In the genomic region with DNA sequence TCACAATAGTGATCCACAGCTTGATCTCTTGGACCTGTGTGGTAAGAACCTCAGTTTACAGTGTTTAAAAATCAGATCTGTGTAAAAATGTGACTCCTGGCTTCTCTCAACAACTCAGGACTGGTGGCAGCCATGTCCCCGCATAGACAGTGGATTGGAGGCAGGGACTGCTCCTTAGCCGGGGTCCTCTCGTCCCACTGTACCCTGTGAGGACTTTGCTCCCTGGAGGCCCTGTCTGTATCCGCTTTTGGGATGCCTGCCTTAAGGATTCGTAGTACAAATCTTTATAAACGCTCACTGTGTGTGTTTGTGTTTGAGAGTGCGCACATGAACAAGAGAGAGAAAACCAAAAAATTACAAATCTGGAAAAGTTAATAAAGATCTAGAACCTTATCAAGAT, we compare ENCODE assay signal across 16 cellular contexts.
"Had no signal": no experiment of that assay in that cellular context is flagged by ENCODE, and none has a peak within 500 bp of the region (broad histone marks: within the 10 kb centered on the region; RNA-seq: fewer than 3 reads in every experiment).

No MANE protein-coding gene starts in this region.

- H3K27me3 ChIP-seq: dorsolateral prefrontal cortex, gastrocnemius medialis, heart right ventricle, right atrium auricular region, transverse colon had no signal

- ATAC-seq: gastrocnemius medialis; stimulated activated memory B cell treated with anti-CD40 and anti-IgM and Interleukin-4, amounts not matched to agents 10 μg/mL and 1 μg/mL and 100 μg/mL, for 72 hours had no signal

- H3K36me3 ChIP-seq: gastrocnemius medialis, heart right ventricle, right atrium auricular region, transverse colon had no signal

- H3K4me3 ChIP-seq: dorsolateral prefrontal cortex, gastrocnemius medialis, heart right ventricle, right atrium auricular region, transverse colon had no signal

- H3K27me3 Mint-ChIP-seq: activated naive CD8-positive, alpha-beta T cell; naive B cell; stimulated activated memory B cell treated with anti-CD40 and anti-IgM and Interleukin-4, amounts not matched to agents 10 μg/mL and 1 μg/mL and 100 μg/mL, for 72 hours had no signal

- H3K9me3 Mint-ChIP-seq: naive B cell; stimulated activated memory B cell treated with anti-CD40 and anti-IgM and Interleukin-4, amounts not matched to agents 10 μg/mL and 1 μg/mL and 100 μg/mL, for 72 hours had no signal

- H3K4me3 Mint-ChIP-seq: activated naive CD8-positive, alpha-beta T cell; stimulated activated memory B cell treated with anti-CD40 and anti-IgM and Interleukin-4, amounts not matched to agents 10 μg/mL and 1 μg/mL and 100 μg/mL, for 72 hours had no signal

- H3K27ac Mint-ChIP-seq: activated naive CD8-positive, alpha-beta T cell; stimulated activated memory B cell treated with anti-CD40 and anti-IgM and Interleukin-4, amounts not matched to agents 10 μg/mL and 1 μg/mL and 100 μg/mL, for 72 hours had no signal

- FAIRE-seq: bronchial epithelial cell, endometrium, kidney, TTC549 had no signal

- H3K9me3 ChIP-seq: gastrocnemius medialis, heart right ventricle, right atrium auricular region, transverse colon had no signal

- DNase-seq: activated T-cell treated with anti-CD3 and anti-CD28 coated beads, Interleukin-2, amount 50 U/mL, for 1 hour; gastrocnemius medialis; midbrain; naive B cell; stimulated activated CD4-positive, alpha-beta T cell treated with anti-CD3 and anti-CD28 coated beads, Interleukin-1b, Interleukin-23, amount 100 ng/mL, for 48 hours; T-helper 2 cell had no signal

- H3K27ac ChIP-seq: transverse colon had no signal
